1 cellular context compared by ENCODE assay signal in genomic region chr20:59940129-59940955, GRCh38.
TF ChIP-seq lines count a peak whose summit lies in the region.

Gene FAM217B (plus strand): TSS chr20:59940389. CDS start chr20:59943944, 3,555 bp downstream.
Gene PPP1R3D (minus strand): TSS chr20:59940305. CDS start chr20:59939931, 374 bp downstream.

TF ChIP-seq in K562, 482 proteins besides CTCF, POLR2A, EP300 and RAD21 (continued from another document):
- TF ChIP-seq RREB1 (CRISPR knock-in tag; IDR thresholded peaks at IDR 0.05) = 0 out of 2 replicates have a peak, but pooled peaks have one; percentile 66
- peak; percentile 47 for TF ChIP-seq ZBTB12 (CRISPR knock-in tag; IDR thresholded peaks at IDR 0.05)
- peak; percentile 26; the same call in 1 of the 2 replicates for TF ChIP-seq TFE3 (CRISPR knock-in tag; IDR thresholded peaks at IDR 0.05)
- TF ChIP-seq SMARCE1 (IDR thresholded peaks at IDR 0.05) = no peak
- peak in 1 of 2 experiments; percentile 6; a peak in 1 of 4 replicates for TF ChIP-seq SRF (CRISPR knock-in tag; IDR thresholded peaks at IDR 0.05)
- peak; percentile 27 for TF ChIP-seq RBBP5 (IDR thresholded peaks at IDR 0.05; ENCODE audit: borderline replicate concordance, insufficient read depth, low read length, poor library complexity, severe bottlenecking)
- peak; percentile 92 for TF ChIP-seq MEIS2 (IDR thresholded peaks at IDR 0.05; ENCODE audit: partially characterized antibody)
- TF ChIP-seq ZNF143 (CRISPR knock-in tag; IDR thresholded peaks at IDR 0.05) = peak; percentile 74
- no peak for TF ChIP-seq ZKSCAN1 (IDR thresholded peaks at IDR 0.05; ENCODE audit: low read depth, low read length)
- 0 out of 2 replicates have a peak, but pooled peaks have one; percentile 27 for TF ChIP-seq ZNF316 (IDR thresholded peaks at IDR 0.05)
- no peak for TF ChIP-seq ZC3H11A (IDR thresholded peaks at IDR 0.05; ENCODE audit: low read depth, low read length)
- TF ChIP-seq TOE1 (IDR thresholded peaks at IDR 0.05; ENCODE audit: borderline replicate concordance) = peak; percentile 57; the same call in 1 of the 2 replicates
- TF ChIP-seq TOE1 (CRISPR knock-in tag; IDR thresholded peaks at IDR 0.05; ENCODE audit: borderline replicate concordance, low read depth) = no peak
- TF ChIP-seq E2F5 (CRISPR knock-in tag; IDR thresholded peaks at IDR 0.05) = no peak
- peak; percentile 54; the same call in 1 of the 2 replicates for TF ChIP-seq SIN3B (IDR thresholded peaks at IDR 0.05; ENCODE audit: low read depth)
- peak; percentile 59 to 83 for TF ChIP-seq E2F6 (IDR thresholded peaks at IDR 0.05; ENCODE audit: borderline replicate concordance in 1 of 2, extremely low read depth in 1 of 2, insufficient read depth in 1 of 2, insufficient read length in 1 of 2, low read depth in 1 of 2, low read length in 1 of 2, poor library complexity in 1 of 2, severe bottlenecking in 1 of 2)
- no peak for TF ChIP-seq THRB (CRISPR knock-in tag; conservative IDR thresholded peaks at IDR 0.05)
- no peak; the same call in 1 of the 2 replicates for TF ChIP-seq HCFC1 (IDR thresholded peaks at IDR 0.05; ENCODE audit: low read depth, low read length)
- no peak for TF ChIP-seq RBM34 (IDR thresholded peaks at IDR 0.05; ENCODE audit: borderline replicate concordance, insufficient read depth, low read length)
- no peak for TF ChIP-seq PCBP1 (IDR thresholded peaks at IDR 0.05; ENCODE audit: low read depth, low read length, poor library complexity, severe bottlenecking)
- no peak for TF ChIP-seq POLR3A (IDR thresholded peaks at IDR 0.05; ENCODE audit: borderline replicate concordance, extremely low read depth, insufficient read depth, insufficient read length)
- peak in 1 of 2 experiments; percentile 49; a peak in 1 of 4 replicates for TF ChIP-seq ZNF639 (CRISPR knock-in tag; conservative IDR thresholded peaks at IDR 0.05 in 1 of 2, IDR thresholded peaks at IDR 0.05 in 1 of 2)
- TF ChIP-seq STAG1 (CRISPR knock-in tag; IDR thresholded peaks at IDR 0.05; ENCODE audit: borderline replicate concordance) = no peak
- TF ChIP-seq ZNF766 (CRISPR knock-in tag; conservative IDR thresholded peaks at IDR 0.05) = peak; percentile 15; the same call in 1 of the 2 replicates
- peak; percentile 85 for TF ChIP-seq CTBP1 (IDR thresholded peaks at IDR 0.05; ENCODE audit: borderline replicate concordance)
- TF ChIP-seq FOXP1 (CRISPR knock-in tag; IDR thresholded peaks at IDR 0.05) = 0 out of 2 replicates have a peak, but pooled peaks have one; percentile 7
- no peak for TF ChIP-seq PREB (CRISPR knock-in tag; IDR thresholded peaks at IDR 0.05)
- peak; percentile 70; the same call in 1 of the 2 replicates for TF ChIP-seq RAD51 (IDR thresholded peaks at IDR 0.05; ENCODE audit: borderline replicate concordance, low read depth)
- TF ChIP-seq ZNF785 (CRISPR knock-in tag; IDR thresholded peaks at IDR 0.05) = no peak
- TF ChIP-seq DDX20 (tag; IDR thresholded peaks at IDR 0.05; ENCODE audit: low read depth) = no peak
- TF ChIP-seq ETS2 (tag; IDR thresholded peaks at IDR 0.05; ENCODE audit: borderline replicate concordance, poor library complexity, severe bottlenecking) = no peak
- no peak for TF ChIP-seq XRCC4 (IDR thresholded peaks at IDR 0.05; ENCODE audit: extremely low read depth, insufficient read depth, insufficient read length)
- peak; percentile 26; the same call in 1 of the 2 replicates for TF ChIP-seq E2F3 (CRISPR knock-in tag; IDR thresholded peaks at IDR 0.05)
- peak in 1 of 2 experiments; percentile 47; a peak in 1 of 4 replicates for TF ChIP-seq NONO (IDR thresholded peaks at IDR 0.05; ENCODE audit: low read depth in 2 of 2, low read length in 1 of 2)
- no peak for TF ChIP-seq CTCFL (IDR thresholded peaks at IDR 0.05; ENCODE audit: borderline replicate concordance, insufficient read depth, low read depth, low read length, poor library complexity, severe bottlenecking)
- no peak for TF ChIP-seq FOXA1 (IDR thresholded peaks at IDR 0.05; ENCODE audit: borderline replicate concordance)
- TF ChIP-seq SMAD4 (CRISPR knock-in tag; conservative IDR thresholded peaks at IDR 0.05) = peak; percentile 62; the same call in 1 of the 2 replicates
- no peak for TF ChIP-seq ZBTB26 (CRISPR knock-in tag; IDR thresholded peaks at IDR 0.05)
- TF ChIP-seq ZBTB9 (CRISPR knock-in tag; IDR thresholded peaks at IDR 0.05) = peak; percentile 58; the same call in 1 of the 2 replicates
- TF ChIP-seq TRIM28 (IDR thresholded peaks at IDR 0.05) = no peak
